In the genomic region with DNA sequence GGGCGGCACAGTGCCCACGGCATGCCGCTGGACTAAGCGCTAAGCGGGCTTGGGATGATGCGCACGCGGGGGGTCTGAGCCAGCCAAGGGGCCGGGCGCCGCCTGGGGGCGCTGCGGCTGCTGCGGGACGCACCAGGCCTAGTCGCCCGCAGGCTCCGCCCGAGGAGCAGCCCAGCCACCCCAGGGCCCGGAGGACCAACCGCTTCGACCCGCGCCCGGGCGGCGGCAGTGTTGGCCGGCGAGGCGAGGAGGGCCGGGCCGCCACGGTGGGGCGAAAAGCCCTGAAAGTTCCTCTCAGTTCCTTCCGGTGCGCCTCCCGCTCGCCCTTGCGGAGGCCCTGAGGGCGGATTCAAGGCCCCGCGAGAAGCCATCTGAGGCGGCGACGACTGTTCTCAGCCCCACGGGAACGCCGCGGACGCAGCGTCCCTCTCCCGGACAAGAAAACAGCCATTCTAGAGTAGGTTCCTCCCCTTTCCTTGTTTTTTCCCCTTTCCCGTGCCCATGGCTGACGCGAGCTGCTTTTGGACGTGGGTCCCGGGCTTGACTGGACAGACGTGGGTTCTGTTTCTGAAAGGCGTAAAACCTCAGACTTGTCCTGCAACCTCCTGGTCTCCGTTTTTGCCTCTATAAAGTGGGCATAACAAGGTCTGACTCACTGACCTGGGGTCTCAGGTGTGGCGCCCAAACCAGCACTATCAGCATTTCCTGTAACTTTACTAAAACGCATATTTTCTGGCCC, we compare ENCODE assay signal across 9 cellular contexts. TPM values are rescaled to one million over a fixed set of nuclear protein-coding genes. Genes with fewer than 3 reads are reported as not detected.
A peak's percentile ranks its signal among the peaks of the same experiment; 100 is the strongest.
DNase-seq lines count a peak whose midpoint lies in the region; ATAC-seq lines count a peak whose summit lies in the region.
"Had no signal": no experiment of that assay in that cellular context is flagged by ENCODE, and none has a peak within 500 bp of the region (broad histone marks: within the 10 kb centered on the region; RNA-seq: fewer than 3 reads in every experiment).

A gene with protein sequence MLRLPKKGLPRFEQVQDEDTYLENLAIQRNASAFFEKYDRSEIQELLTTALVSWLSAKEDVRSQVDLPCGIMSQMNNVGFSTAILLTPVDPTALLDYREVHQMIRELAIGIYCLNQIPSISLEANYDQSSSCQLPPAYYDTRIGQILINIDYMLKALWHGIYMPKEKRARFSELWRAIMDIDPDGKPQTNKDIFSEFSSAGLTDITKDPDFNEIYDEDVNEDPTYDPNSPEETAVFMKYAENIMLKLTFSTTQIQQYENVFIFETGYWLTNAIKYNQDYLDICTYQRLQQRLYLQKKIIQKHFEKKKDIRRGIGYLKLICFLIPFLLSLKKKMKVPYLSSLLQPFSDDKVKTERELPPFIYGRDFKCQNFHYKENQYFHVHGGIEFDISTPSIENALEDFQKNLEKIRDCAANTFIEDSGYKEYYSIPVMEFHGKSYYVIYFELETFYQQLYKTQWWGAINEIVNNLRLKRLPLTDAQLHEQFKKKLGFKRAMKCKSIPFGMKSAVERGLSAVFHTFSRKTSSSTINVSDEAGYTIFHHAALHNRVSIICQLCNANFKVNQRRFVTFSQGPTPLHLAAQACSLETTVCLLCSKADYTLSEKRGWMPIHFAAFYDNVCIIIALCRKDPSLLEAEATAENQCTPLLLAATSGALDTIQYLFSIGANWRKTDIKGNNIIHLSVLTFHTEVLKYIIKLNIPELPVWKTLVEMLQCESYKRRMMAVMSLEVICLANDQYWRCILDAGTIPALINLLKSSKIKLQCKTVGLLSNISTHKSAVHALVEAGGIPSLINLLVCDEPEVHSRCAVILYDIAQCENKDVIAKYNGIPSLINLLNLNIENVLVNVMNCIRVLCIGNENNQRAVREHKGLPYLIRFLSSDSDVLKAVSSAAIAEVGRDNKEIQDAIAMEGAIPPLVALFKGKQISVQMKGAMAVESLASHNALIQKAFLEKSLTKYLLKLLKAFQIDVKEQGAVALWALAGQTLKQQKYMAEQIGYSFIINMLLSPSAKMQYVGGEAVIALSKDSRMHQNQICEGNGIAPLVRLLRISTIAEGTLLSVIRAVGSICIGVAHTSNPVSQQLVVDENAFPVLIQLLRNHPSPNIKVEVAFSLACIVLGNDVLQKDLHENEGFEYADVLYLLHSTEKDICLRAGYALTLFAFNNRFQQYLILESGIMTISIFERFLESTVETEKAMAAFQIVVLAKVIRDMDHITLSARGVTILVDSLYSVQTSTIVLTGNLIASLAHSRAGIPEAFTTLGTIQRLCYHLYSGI (N-terminal part only) (plus strand): TSS at position 297 of the 739 bp plus-strand sequence. CDS start 1,821 bp downstream, outside the sequence.

- H3K4me1 ChIP-seq in endocrine pancreas (ENCODE audit: control insufficient read depth, insufficient read depth, low read length): no peaks in the 10 kb centered on the region
- no peaks in the 10 kb centered on the region for H3K4me1 ChIP-seq in mesodermal cell (ENCODE audit: control insufficient read depth, insufficient read depth, low read length, poor library complexity, severe bottlenecking)

- peaks cover 30% of the 10 kb centered on the region for H3K4me1 Mint-ChIP-seq in activated CD8-positive, alpha-beta memory T cell treated with anti-CD3 and anti-CD28 coated beads, Interleukin-2, amount 10 ng/mL, durations not matched to agents 7 days and 5 days

- peak within 1 kb of the TSS; percentile 71 for H3K27ac ChIP-seq in mesodermal cell (ENCODE audit: low read depth, low read length, severe bottlenecking)

- H3K9me3 ChIP-seq in endocrine pancreas (ENCODE audit: control insufficient read depth, low read length): no peaks in the 10 kb centered on the region
- H3K9me3 ChIP-seq in mesodermal cell (ENCODE audit: control insufficient read depth, low read length): peaks cover 3% of the 10 kb centered on the region

- H3K36me3 ChIP-seq in endocrine pancreas (ENCODE audit: control insufficient read depth, insufficient read depth, low read length) (no peaks in the 10 kb centered on the region), mesodermal cell (ENCODE audit: control insufficient read depth, insufficient read depth, low read length) (peaks cover 40% of the 10 kb centered on the region)

- H3K36me3 Mint-ChIP-seq in activated CD8-positive, alpha-beta memory T cell treated with anti-CD3 and anti-CD28 coated beads, Interleukin-2, amount 10 ng/mL, durations not matched to agents 7 days and 5 days: peaks cover 40% of the 10 kb centered on the region

- no peaks in the 10 kb centered on the region for H3K27me3 Mint-ChIP-seq in activated CD8-positive, alpha-beta memory T cell treated with anti-CD3 and anti-CD28 coated beads, Interleukin-2, amount 10 ng/mL, durations not matched to agents 7 days and 5 days

- CTCF ChIA-PET in activated CD8-positive, alpha-beta memory T cell treated with anti-CD3 and anti-CD28 coated beads, Interleukin-2, amount 10 ng/mL, durations not matched to agents 7 days and 5 days (lab: Charles Lee): interaction anchor here (0.8 to 6.7 kb wide), 11 partner anchors 10 to 124 kb away, joined by 3 to 65 read pairs (median 5); a partner anchor contains a TSS

- 20 to 23% methylated on average over 31 to 47 of the region's 62 CpGs for WGBS in mesodermal cell (ENCODE audit: insufficient coverage in 2 of 2), 2 experiments

- peak; percentile 98 for ATAC-seq in HG03039 (IDR thresholded peaks at IDR 0.05; ENCODE audit: unreplicated experiment)
- ATAC-seq in activated CD8-positive, alpha-beta memory T cell treated with anti-CD3 and anti-CD28 coated beads, Interleukin-2, amount 10 ng/mL, durations not matched to agents 7 days and 5 days: peak; percentile 96

- peak; percentile 72 to 80 for DNase-seq in NCI-H2081 (lab: John Stamatoyannopoulos, UW)
- DNase-seq in NCI-H2081 treated with DMSO at 0.1 percent for 48 hours (lab: John Stamatoyannopoulos, UW): no peak
- DNase-seq in NCI-H748 (lab: John Stamatoyannopoulos, UW; ENCODE audit: unreplicated experiment): peak; percentile 91
- DNase-seq in activated CD8-positive, alpha-beta memory T cell treated with anti-CD3 and anti-CD28 coated beads, Interleukin-2, amount 10 ng/mL, durations not matched to agents 7 days and 5 days: peak; percentile 83
- peak; percentile 57 for DNase-seq in stimulated activated CD8-positive, alpha-beta memory T cell treated with anti-CD3 and anti-CD28 coated beads, Interleukin-15, amount 100 ng/mL, for 24 hours (ENCODE audit: low read depth)
- DNase-seq: DND-41 had no signal

- H3K4me3 Mint-ChIP-seq in activated CD8-positive, alpha-beta memory T cell treated with anti-CD3 and anti-CD28 coated beads, Interleukin-2, amount 10 ng/mL, durations not matched to agents 7 days and 5 days: peak within 1 kb of the TSS; percentile 89

- no peaks in the 10 kb centered on the region for H3K27me3 ChIP-seq in endocrine pancreas (ENCODE audit: control insufficient read depth, insufficient read depth, low read length)

- H3K4me3 ChIP-seq in endocrine pancreas (ENCODE audit: control insufficient read depth, insufficient read depth, low read length) (peak within 1 kb of the TSS; percentile 93), mesodermal cell (ENCODE audit: extremely low read depth, insufficient read depth, low read length, poor library complexity, severe bottlenecking) (peak within 1 kb of the TSS; percentile 41)

- H3K9ac ChIP-seq in endocrine pancreas (ENCODE audit: control insufficient read depth, insufficient read depth, low read length): peak within 1 kb of the TSS; percentile 92

- peak within 1 kb of the TSS; percentile 94 for H3K27ac Mint-ChIP-seq in activated CD8-positive, alpha-beta memory T cell treated with anti-CD3 and anti-CD28 coated beads, Interleukin-2, amount 10 ng/mL, durations not matched to agents 7 days and 5 days

- peaks cover 11% of the 10 kb centered on the region for H3K9me3 Mint-ChIP-seq in activated CD8-positive, alpha-beta memory T cell treated with anti-CD3 and anti-CD28 coated beads, Interleukin-2, amount 10 ng/mL, durations not matched to agents 7 days and 5 days (ENCODE audit: low read depth)

RNA-seq across cellular contexts. Expression of the gene that starts here (rescaled TPM):
- total RNA-seq in activated CD8-positive, alpha-beta memory T cell treated with anti-CD3 and anti-CD28 coated beads, Interleukin-2, amount 10 ng/mL, durations not matched to agents 7 days and 5 days: 1 to 10 TPM; 4.8 to 9.3 TPM
- polyA plus RNA-seq in mesodermal cell (2013, experiment 1 of 2): 1.6 TPM
- polyA plus RNA-seq in mesodermal cell (2013, experiment 2 of 2): 4.0 TPM
